In the genomic region with DNA sequence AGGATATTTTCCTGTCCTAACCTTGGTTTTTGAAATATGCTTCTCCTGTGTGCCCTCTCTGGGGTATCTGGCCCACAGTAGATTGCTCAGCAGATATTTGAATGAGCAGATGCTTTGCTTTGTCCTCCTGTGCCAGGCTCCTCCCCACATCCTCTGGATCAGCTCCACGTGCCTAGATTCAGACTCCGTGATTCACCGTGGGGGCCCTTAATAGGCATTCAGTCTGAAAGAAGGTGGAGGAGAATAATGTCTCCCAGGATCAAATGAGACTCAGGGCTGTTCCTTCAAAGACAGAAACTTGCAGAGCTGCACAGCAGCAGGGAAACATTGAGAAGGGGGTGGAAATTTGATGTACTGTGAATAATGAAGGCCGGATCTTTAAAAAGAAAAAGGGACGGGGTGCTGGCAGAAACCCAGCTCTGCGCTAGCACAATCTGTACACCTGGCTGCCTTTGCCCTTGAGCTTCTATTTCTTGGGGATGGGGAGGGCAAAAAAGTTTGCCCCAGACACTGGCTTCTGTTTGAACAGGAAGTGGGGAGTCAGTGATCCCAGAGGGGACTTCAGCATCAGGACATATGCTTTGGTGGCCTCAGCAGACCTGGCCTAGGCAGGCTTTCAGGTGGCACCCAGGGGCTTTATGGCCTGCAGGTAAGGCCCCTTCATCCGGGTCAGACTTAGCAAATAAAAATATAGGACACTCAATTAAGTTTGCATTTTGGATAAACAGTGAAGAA, we compare ENCODE assay signal across 10 cellular contexts. TPM values are rescaled to one million over a fixed set of nuclear protein-coding genes. Genes with fewer than 3 reads are reported as not detected.
DNase-seq lines count a peak whose midpoint lies in the region; ATAC-seq lines count a peak whose summit lies in the region.
"Had no signal": no experiment of that assay in that cellular context is flagged by ENCODE, and none has a peak within 500 bp of the region (broad histone marks: within the 10 kb centered on the region; RNA-seq: fewer than 3 reads in every experiment).

No MANE protein-coding gene starts in this region.

- peaks cover 40% of the 10 kb centered on the region for H3K4me1 ChIP-seq in GM23248 (ENCODE audit: insufficient read depth)

- no peaks in the 10 kb centered on the region for H3K36me3 ChIP-seq in GM23248 (ENCODE audit: low read depth)

- WGBS in GM23248 (ENCODE audit: low coverage in 1 of 2, low lambda C conversion rate in 2 of 2, missing lambda C conversion rate in 2 of 2), 2 experiments: 9 to 13% methylated on average over 7 of the region's 7 CpGs

- no peak for ATAC-seq in HG03139 (IDR thresholded peaks at IDR 0.05; ENCODE audit: unreplicated experiment)

- peak overlapping the region; percentile 48; the same call in 1 of the 2 replicates for H2AFZ ChIP-seq in GM23248

- peak overlapping the region; percentile 48 for H3K27ac ChIP-seq in GM23248

- peaks cover 30% of the 10 kb centered on the region for H3F3A ChIP-seq in GM23248 (ENCODE audit: insufficient read depth)

- no peaks in the 10 kb centered on the region for H3K79me2 ChIP-seq in GM23248 (ENCODE audit: insufficient read depth)

- H3K4me2 ChIP-seq in GM23248 (ENCODE audit: unreplicated experiment): peak overlapping the region; percentile 48

- no peaks in the 10 kb centered on the region for H3K27me3 ChIP-seq in GM23248 (replicated peaks; ENCODE audit: insufficient read depth)
- H3K27me3 ChIP-seq: tibial nerve had no signal

- peak overlapping the region; percentile 15; the same call in 1 of the 2 replicates for H3K9ac ChIP-seq in GM23248

- H4K20me1 ChIP-seq in GM23248 (ENCODE audit: insufficient read depth): no peaks in the 10 kb centered on the region

- H3K4me3 ChIP-seq in GM23248: 0 out of 2 replicates have a peak overlapping the region, but pooled peaks have one; percentile 29
- H3K4me3 ChIP-seq: tibial nerve had no signal

- in situ Hi-C loops in GM23248 (cut with MboI): no loop called here

- H3K9me2 ChIP-seq in GM23248 (ENCODE audit: insufficient read depth): no peaks in the 10 kb centered on the region

- no peaks in the 10 kb centered on the region for H3K9me3 ChIP-seq in GM23248 (ENCODE audit: low read depth)
- H3K9me3 ChIP-seq: tibial nerve had no signal

- DNase-seq in GM23248 (peak; percentile 94), RPMI8226 (peak; percentile 82), fibroblast of gingiva (ENCODE audit: low read depth) (peak; percentile 51), retina (peak; percentile 20), NCI-H524 treated with DMSO at 0.1 percent for 48 hours (lab: John Stamatoyannopoulos, UW) (no peak)
- no peak for DNase-seq in stimulated activated CD4-positive, alpha-beta T cell treated with anti-CD3 and anti-CD28 coated beads, Interleukin-12 subunit alpha, Interleukin-12 subunit beta, amount 100 ng/mL, for 4 hours
- no peak for DNase-seq in stimulated activated CD4-positive, alpha-beta T cell treated with anti-CD3 and anti-CD28 coated beads, Interleukin-4, amount 100 ng/mL, for 24 hours
- DNase-seq: effector CD8-positive, alpha-beta T cell had no signal

RNA-seq across cellular contexts. Expression of a gene that starts 15.9 kb away (rescaled TPM):
- not detected in 2 replicates for total RNA-seq in GM23248 (2014; rRNA removed; shearing (Covaris generic))
- not detected in 2 replicates for polyA plus RNA-seq in GM23248 (2016; fragmentation: Nextera tagmentation; extraction: Ambion mirVana)
- total RNA-seq: tibial nerve had no signal

Comparison
In these comparisons a context has a peak if more than half of its experiments do, and no peak if none do; other contexts are left out.
1. DNase-seq: peak in GM23248 (single experiment), RPMI8226 (single experiment), fibroblast of gingiva (single experiment) and retina (single experiment); none in NCI-H524 treated with DMSO at 0.1 percent for 48 hours (single experiment), stimulated activated CD4-positive, alpha-beta T cell treated with anti-CD3 and anti-CD28 coated beads, Interleukin-12 subunit alpha, Interleukin-12 subunit beta, amount 100 ng/mL, for 4 hours (single experiment) and stimulated activated CD4-positive, alpha-beta T cell treated with anti-CD3 and anti-CD28 coated beads, Interleukin-4, amount 100 ng/mL, for 24 hours (single experiment).